Comparison of ENCODE assay signal across 8 cellular contexts in genomic region chr1:206557636-206558473, GRCh38. TPM values are rescaled to one million over a fixed set of nuclear protein-coding genes. Genes with fewer than 3 reads are reported as not detected.
DNase-seq lines count a peak whose midpoint lies in the region; ATAC-seq, FAIRE-seq and TF ChIP-seq lines count a peak whose summit lies in the region.

No MANE protein-coding gene starts in this region.

- peak; percentile 34 for DNase-seq in NK-92 treated with Interleukin-12 subunit alpha and Interleukin-12 subunit beta, amount 100 ng/mL, for 24 hours (lab: John Stamatoyannopoulos, UW)
- no peak for DNase-seq in NK-92 (lab: John Stamatoyannopoulos, UW; ENCODE audit: unreplicated experiment)
- no peak for DNase-seq in bronchial epithelial cell (ENCODE audit: low read depth)
- no peak for DNase-seq in OCI-M2 (lab: John Stamatoyannopoulos, UW; ENCODE audit: unreplicated experiment)
- no peak for DNase-seq in NCI-H2227 treated with DMSO at 0.1 percent for 48 hours (lab: John Stamatoyannopoulos, UW)

- H3K4me3 ChIP-seq in OCI-LY1 (ENCODE audit: low read depth, low read length, poor library complexity, severe bottlenecking), result peak overlapping the region; percentile 85
- peak overlapping the region; percentile 35 for H3K4me3 ChIP-seq in bronchial epithelial cell (ENCODE audit: low read depth, low read length)
- H3K4me3 ChIP-seq in mononuclear cell (ENCODE audit: low read length), result peak overlapping the region; percentile 94

- no peaks in the 10 kb centered on the region for H3K9me3 ChIP-seq in OCI-LY1 (ENCODE audit: low read length)
- H3K9me3 ChIP-seq in mononuclear cell (ENCODE audit: low read depth, low read length), result no peaks in the 10 kb centered on the region

- H3K4me1 ChIP-seq in OCI-LY1 (ENCODE audit: insufficient read depth, low read length, severe bottlenecking) (peaks cover 56% of the 10 kb centered on the region), mononuclear cell (ENCODE audit: insufficient read depth, low read length) (peaks cover 80% of the 10 kb centered on the region)

- no peak for ATAC-seq in activated CD4-positive, CD25-positive, alpha-beta regulatory T cell treated with anti-CD3 and anti-CD28 coated beads, Interleukin-2, amount 50 U/mL, for 24 hours

- H3K27me3 ChIP-seq in OCI-LY1 (ENCODE audit: insufficient read depth, low read length) (no peaks in the 10 kb centered on the region), bronchial epithelial cell (ENCODE audit: control insufficient read depth, insufficient read depth, low read length) (no peaks in the 10 kb centered on the region), mononuclear cell (ENCODE audit: insufficient read depth, low read length) (no peaks in the 10 kb centered on the region)

- H3K27ac ChIP-seq in OCI-LY1 (ENCODE audit: low read depth, low read length, poor library complexity, severe bottlenecking), result peak overlapping the region; percentile 96

- FAIRE-seq in bronchial epithelial cell (lab: Jason Lieb, UNC), result no peak

- H3K9me2 ChIP-seq in OCI-LY1 (ENCODE audit: low read depth, low read length), result no peaks in the 10 kb centered on the region

- H4K20me1 ChIP-seq in OCI-LY1 (ENCODE audit: insufficient read depth, low read length), result no peaks in the 10 kb centered on the region

- no peak overlapping the region for H2AFZ ChIP-seq in OCI-LY1 (ENCODE audit: low read length)

- peak overlapping the region; percentile 93 for H3K4me2 ChIP-seq in OCI-LY1 (ENCODE audit: low read length)

- no peaks in the 10 kb centered on the region for H3K79me2 ChIP-seq in OCI-LY1 (ENCODE audit: insufficient read depth, low read length)

- TF ChIP-seq CTCF in OCI-LY1 (IDR thresholded peaks at IDR 0.05; ENCODE audit: low read length) (no peak), bronchial epithelial cell (IDR thresholded peaks at IDR 0.05; ENCODE audit: insufficient read depth, low read length, severe bottlenecking) (no peak)

- H3K9ac ChIP-seq in OCI-LY1 (ENCODE audit: low read length), result peak overlapping the region; percentile 84

- peaks cover 22% of the 10 kb centered on the region; the same call in 1 of the 2 replicates for H3K36me3 ChIP-seq in OCI-LY1 (ENCODE audit: insufficient read depth, low read length)
- no peaks in the 10 kb centered on the region for H3K36me3 ChIP-seq in bronchial epithelial cell (ENCODE audit: control insufficient read depth, insufficient read depth, low read length)

- H3F3A ChIP-seq in OCI-LY1 (ENCODE audit: insufficient read depth, low read length), result no peaks in the 10 kb centered on the region

RNA-seq across cellular contexts. Expression of gene RASSF5, which starts 50.5 kb away (rescaled TPM):
- total RNA-seq in bronchial epithelial cell, result 3.4 and 4.6 TPM in 2 replicates
- total RNA-seq in mononuclear cell, result 209 TPM

RNA-seq across cellular contexts. Expression of gene EIF2D, which starts 54.4 kb away (rescaled TPM):
- total RNA-seq in bronchial epithelial cell, result 52.0 and 56.1 TPM in 2 replicates
- total RNA-seq in mononuclear cell, result 38.3 TPM

Comparison
In these comparisons a context has a peak if more than half of its experiments do, and no peak if none do; other contexts are left out.
1. H3K4me3 ChIP-seq: peak in every context shown above with its lines; median percentile 94 in mononuclear cell; 85 in OCI-LY1; 35 in bronchial epithelial cell.
2. RNA of gene RASSF5, which starts 50.5 kb away (total RNA-seq): 209 TPM in mononuclear cell (single experiment); 3.4 to 4.6 TPM in bronchial epithelial cell; every median in the first group is over 10 times any median in the second.